In the genomic region with DNA sequence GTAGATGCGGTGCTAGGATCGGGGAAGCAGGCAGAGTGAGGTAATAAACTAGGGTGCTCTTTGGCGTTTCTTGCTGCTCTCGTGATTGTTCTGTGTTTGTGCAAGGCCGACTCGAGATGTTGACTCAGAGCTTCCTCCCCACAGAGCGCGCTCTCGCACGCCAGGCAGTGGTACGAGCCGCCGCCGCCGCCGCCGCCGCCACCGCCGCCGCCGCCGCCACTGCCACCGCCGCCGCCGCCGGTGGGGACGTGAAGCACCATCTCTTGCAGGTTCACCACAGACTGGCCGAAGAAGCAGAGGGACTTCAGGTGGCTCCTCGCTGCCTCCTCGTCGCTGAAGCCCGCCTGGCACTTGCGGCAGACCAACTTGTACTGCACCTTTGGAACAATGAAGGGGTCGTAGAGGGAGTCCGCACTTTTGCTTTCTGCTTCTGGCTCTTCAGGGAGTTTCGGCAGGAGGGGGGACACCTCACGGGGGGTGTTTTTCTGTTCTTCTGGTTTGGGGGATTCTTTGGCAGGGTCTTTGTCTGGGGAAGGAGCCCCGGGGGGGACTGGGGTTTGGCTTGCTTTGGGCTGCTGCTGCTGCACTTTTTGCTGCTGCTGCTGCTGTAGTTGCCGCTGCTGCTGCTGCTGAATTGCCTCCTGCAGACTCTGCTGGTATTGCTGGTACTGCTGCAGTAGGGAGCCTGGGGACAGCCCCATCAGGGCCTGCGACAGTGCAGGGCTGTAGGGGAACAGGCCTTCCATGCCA, we compare ENCODE assay signal across 8 cellular contexts.
DNase-seq lines count a peak whose midpoint lies in the region; ATAC-seq and TF ChIP-seq lines count a peak whose summit lies in the region.

No MANE protein-coding gene starts in this region.

- peaks cover 16% of the 10 kb centered on the region for H3K4me1 ChIP-seq in left ventricle myocardium inferior
- no peaks in the 10 kb centered on the region for H3K4me1 ChIP-seq in rectal smooth muscle tissue (ENCODE audit: control insufficient read depth, insufficient read depth, low read length)
- H3K4me1 ChIP-seq in urinary bladder (ENCODE audit: insufficient read depth), result no peaks in the 10 kb centered on the region

- H3K27me3 ChIP-seq in left ventricle myocardium inferior (ENCODE audit: low read depth) (no peaks in the 10 kb centered on the region), rectal smooth muscle tissue (ENCODE audit: control insufficient read depth, insufficient read depth, low read length) (no peaks in the 10 kb centered on the region)

- CTCF ChIA-PET in RWPE1 (lab: Yijun Ruan, JAX), result interaction anchor here (0.6 to 0.7 kb wide), 3 partner anchors 267 to 688 kb away, joined by 3 to 4 read pairs (median 4); no protein-coding TSS in a partner anchor

- no peak for TF ChIP-seq CTCF in RWPE1 (conservative IDR thresholded peaks at IDR 0.05; ENCODE audit: low read depth)
- TF ChIP-seq CTCF in left ventricle myocardium inferior (IDR thresholded peaks at IDR 0.05; ENCODE audit: borderline replicate concordance), result no peak

- peaks cover 23% of the 10 kb centered on the region for H3K36me3 ChIP-seq in left ventricle myocardium inferior
- no peaks in the 10 kb centered on the region for H3K36me3 ChIP-seq in rectal smooth muscle tissue (ENCODE audit: control insufficient read depth, insufficient read depth, low read length)
- H3K36me3 ChIP-seq in urinary bladder (ENCODE audit: insufficient read depth), result no peaks in the 10 kb centered on the region

- intact Hi-C loops in left ventricle myocardium inferior (cut with micrococcal nuclease), result no loop called here

- H3K4me1 Mint-ChIP-seq in activated naive CD8-positive, alpha-beta T cell treated with anti-CD3 and anti-CD28 coated beads for 36 hours, result peaks cover 33% of the 10 kb centered on the region

- 9% methylated on average over 42 of the region's 42 CpGs for WGBS in urinary bladder

- H3K27me3 Mint-ChIP-seq in activated naive CD8-positive, alpha-beta T cell treated with anti-CD3 and anti-CD28 coated beads for 36 hours, result peaks cover 11% of the 10 kb centered on the region

- peak overlapping the region; percentile 78 for H3K4me3 Mint-ChIP-seq in activated naive CD8-positive, alpha-beta T cell treated with anti-CD3 and anti-CD28 coated beads for 36 hours

- peak overlapping the region; percentile 73 for H3K27ac ChIP-seq in RWPE1
- peak overlapping the region; percentile 62 for H3K27ac ChIP-seq in left ventricle myocardium inferior (replicated peaks)
- peak overlapping the region; percentile 40 for H3K27ac ChIP-seq in rectal smooth muscle tissue (ENCODE audit: low read depth, low read length)
- peak overlapping the region; percentile 64 for H3K27ac ChIP-seq in urinary bladder (ENCODE audit: low read depth)

- H3K27ac Mint-ChIP-seq in activated naive CD8-positive, alpha-beta T cell treated with anti-CD3 and anti-CD28 coated beads for 36 hours, result peak overlapping the region; percentile 84

- H3K9me3 Mint-ChIP-seq in activated naive CD8-positive, alpha-beta T cell treated with anti-CD3 and anti-CD28 coated beads for 36 hours, result no peaks in the 10 kb centered on the region

- peak overlapping the region; percentile 57 for H3K4me3 ChIP-seq in left ventricle myocardium inferior
- peak overlapping the region; percentile 80 for H3K4me3 ChIP-seq in rectal smooth muscle tissue (ENCODE audit: low read length)
- peak overlapping the region; percentile 29 for H3K4me3 ChIP-seq in urinary bladder (ENCODE audit: low read depth, low read length)

- DNase-seq in RWPE1 (ENCODE audit: low spot score), result peak; percentile 74
- peak; percentile 78 for DNase-seq in activated naive CD8-positive, alpha-beta T cell treated with anti-CD3 and anti-CD28 coated beads for 36 hours
- DNase-seq in left ventricle myocardium inferior, result peak; percentile 49
- DNase-seq in NCI-H1417 (lab: John Stamatoyannopoulos, UW), result no peak

- H3K9ac ChIP-seq in rectal smooth muscle tissue (ENCODE audit: low read length), result no peak overlapping the region

- H3K36me3 Mint-ChIP-seq in activated naive CD8-positive, alpha-beta T cell treated with anti-CD3 and anti-CD28 coated beads for 36 hours, result peaks cover 1% of the 10 kb centered on the region

- H3K9me3 ChIP-seq in left ventricle myocardium inferior (replicated peaks), result no peaks in the 10 kb centered on the region

- POLR2A ChIA-PET in RWPE1 (lab: Yijun Ruan, JAX; ENCODE audit: low non-redundant PET), result no interaction called here

- peak; percentile 92 for ATAC-seq in GM18868 (IDR thresholded peaks at IDR 0.05; ENCODE audit: unreplicated experiment)
- peak; percentile 82 for ATAC-seq in HG03066 (IDR thresholded peaks at IDR 0.05; ENCODE audit: low read depth, unreplicated experiment)

Comparison
In these comparisons a context has a peak if more than half of its experiments do, and no peak if none do; other contexts are left out.
1. DNase-seq: peak in RWPE1 (single experiment), activated naive CD8-positive, alpha-beta T cell treated with anti-CD3 and anti-CD28 coated beads for 36 hours (single experiment) and left ventricle myocardium inferior (single experiment); none in NCI-H1417 (0 of 3).
2. H3K4me3 ChIP-seq: peak in every context shown above with its lines; median percentile 80 in rectal smooth muscle tissue; 57 in left ventricle myocardium inferior; 29 in urinary bladder.
3. Peak in every context shown above with its lines, with median percentiles within 50 percentile points of each other: H3K27ac ChIP-seq.